In genomic region chr19:12550951-12551832, GRCh38 we compare ENCODE assay signal across 1 cellular context.
TF ChIP-seq lines count a peak whose summit lies in the region.

Gene ZNF564, minus strand, starts transcription at chr19:12551482. Its CDS starts 150 bp downstream, at chr19:12551332.

TF ChIP-seq in HepG2, 621 proteins besides CTCF, POLR2A, EP300 and RAD21 (continued from another document and continues in another):
- TF ChIP-seq SP4 (CRISPR knock-in tag; IDR thresholded peaks at IDR 0.05) (peak; percentile 94), NFATC3 (CRISPR knock-in tag; IDR thresholded peaks at IDR 0.05) (no peak; the same call in 1 of the 2 replicates), ZNF709 (CRISPR knock-in tag; IDR thresholded peaks at IDR 0.05) (peak; percentile 44; the same call in 1 of the 2 replicates), ZNF577 (CRISPR knock-in tag; IDR thresholded peaks at IDR 0.05; ENCODE audit: borderline replicate concordance, low read depth) (no peak), MBNL3 (CRISPR knock-in tag; conservative IDR thresholded peaks at IDR 0.05) (no peak), KLF6 (CRISPR knock-in tag; IDR thresholded peaks at IDR 0.05) (no peak; the same call in none of the 2 replicates), ZNF766 (CRISPR knock-in tag; IDR thresholded peaks at IDR 0.05; ENCODE audit: borderline replicate concordance) (no peak), NFE2L1 (CRISPR knock-in tag; IDR thresholded peaks at IDR 0.05; ENCODE audit: borderline replicate concordance) (no peak), HIVEP1 (CRISPR knock-in tag; IDR thresholded peaks at IDR 0.05) (peak; percentile 87; the same call in 1 of the 2 replicates), ZNF20 (CRISPR knock-in tag; IDR thresholded peaks at IDR 0.05) (0 out of 2 replicates have a peak, but pooled peaks have one; percentile 40), ZNF564 (CRISPR knock-in tag; IDR thresholded peaks at IDR 0.05) (peak; percentile 67), SP2 (CRISPR knock-in tag; IDR thresholded peaks at IDR 0.05) (peak; percentile 98), ISL2 (CRISPR knock-in tag; IDR thresholded peaks at IDR 0.05) (peak; percentile 47; the same call in 1 of the 2 replicates), BHLHE40 (IDR thresholded peaks at IDR 0.05; ENCODE audit: low read length) (peak; percentile 46; the same call in 1 of the 2 replicates), KIAA2018 (CRISPR knock-in tag; IDR thresholded peaks at IDR 0.05; ENCODE audit: borderline replicate concordance) (no peak), CCDC6 (CRISPR knock-in tag; IDR thresholded peaks at IDR 0.05) (peak; percentile 63; the same call in 1 of the 2 replicates), ZNF160 (CRISPR knock-in tag; IDR thresholded peaks at IDR 0.05) (no peak; the same call in 1 of the 2 replicates), HCFC1 (IDR thresholded peaks at IDR 0.05; ENCODE audit: low read depth, low read length) (0 out of 2 replicates have a peak, but pooled peaks have one; percentile 24), ZNF773 (CRISPR knock-in tag; IDR thresholded peaks at IDR 0.05; ENCODE audit: borderline replicate concordance) (no peak), SRF (IDR thresholded peaks at IDR 0.05; ENCODE audit: low read depth, low read length) (0 out of 2 replicates have a peak, but pooled peaks have one; percentile 3), BRD4 (CRISPR knock-in tag; IDR thresholded peaks at IDR 0.05) (peak; percentile 25; the same call in 1 of the 2 replicates), ZBTB34 (CRISPR knock-in tag; IDR thresholded peaks at IDR 0.05) (no peak), NR2F6 (IDR thresholded peaks at IDR 0.05) (no peak), NR2F6 (CRISPR knock-in tag; IDR thresholded peaks at IDR 0.05) (0 out of 2 replicates have a peak, but pooled peaks have one; percentile 16), PCBP1 (IDR thresholded peaks at IDR 0.05; ENCODE audit: borderline replicate concordance, low read depth, low read length) (no peak), CEBPG (CRISPR knock-in tag; IDR thresholded peaks at IDR 0.05) (peak; percentile 4; the same call in 1 of the 2 replicates), HMGXB3 (CRISPR knock-in tag; IDR thresholded peaks at IDR 0.05; ENCODE audit: borderline replicate concordance) (0 out of 2 replicates have a peak, but pooled peaks have one; percentile 67), ZNF317 (CRISPR knock-in tag; IDR thresholded peaks at IDR 0.05) (peak; percentile 91), JDP2 (CRISPR knock-in tag; IDR thresholded peaks at IDR 0.05; ENCODE audit: borderline replicate concordance) (no peak), CHD4 (IDR thresholded peaks at IDR 0.05; ENCODE audit: borderline replicate concordance, low read length) (no peak), IRX3 (CRISPR knock-in tag; IDR thresholded peaks at IDR 0.05; ENCODE audit: borderline replicate concordance, low read depth) (no peak), FOXA3 (CRISPR knock-in tag; IDR thresholded peaks at IDR 0.05) (peak; percentile 77), ZNF646 (CRISPR knock-in tag; IDR thresholded peaks at IDR 0.05) (no peak; the same call in 1 of the 2 replicates)
- TF ChIP-seq, protein P1, sequence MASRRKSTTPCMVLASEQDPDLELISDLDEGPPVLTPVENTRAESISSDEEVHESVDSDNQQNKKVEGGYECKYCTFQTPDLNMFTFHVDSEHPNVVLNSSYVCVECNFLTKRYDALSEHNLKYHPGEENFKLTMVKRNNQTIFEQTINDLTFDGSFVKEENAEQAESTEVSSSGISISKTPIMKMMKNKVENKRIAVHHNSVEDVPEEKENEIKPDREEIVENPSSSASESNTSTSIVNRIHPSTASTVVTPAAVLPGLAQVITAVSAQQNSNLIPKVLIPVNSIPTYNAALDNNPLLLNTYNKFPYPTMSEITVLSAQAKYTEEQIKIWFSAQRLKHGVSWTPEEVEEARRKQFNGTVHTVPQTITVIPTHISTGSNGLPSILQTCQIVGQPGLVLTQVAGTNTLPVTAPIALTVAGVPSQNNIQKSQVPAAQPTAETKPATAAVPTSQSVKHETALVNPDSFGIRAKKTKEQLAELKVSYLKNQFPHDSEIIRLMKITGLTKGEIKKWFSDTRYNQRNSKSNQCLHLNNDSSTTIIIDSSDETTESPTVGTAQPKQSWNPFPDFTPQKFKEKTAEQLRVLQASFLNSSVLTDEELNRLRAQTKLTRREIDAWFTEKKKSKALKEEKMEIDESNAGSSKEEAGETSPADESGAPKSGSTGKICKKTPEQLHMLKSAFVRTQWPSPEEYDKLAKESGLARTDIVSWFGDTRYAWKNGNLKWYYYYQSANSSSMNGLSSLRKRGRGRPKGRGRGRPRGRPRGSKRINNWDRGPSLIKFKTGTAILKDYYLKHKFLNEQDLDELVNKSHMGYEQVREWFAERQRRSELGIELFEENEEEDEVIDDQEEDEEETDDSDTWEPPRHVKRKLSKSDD (CRISPR knock-in tag; IDR thresholded peaks at IDR 0.05; ENCODE audit: low read depth), result no peak; the same call in 1 of the 2 replicates
